ENCODE assay signal across 13 cellular contexts in genomic region chr5:132237670-132238069, GRCh38. TPM values are rescaled to one million over a fixed set of nuclear protein-coding genes. Genes with fewer than 3 reads are reported as not detected.
DNase-seq lines count a peak whose midpoint lies in the region; ATAC-seq, FAIRE-seq and TF ChIP-seq lines count a peak whose summit lies in the region.
"Had no signal": no experiment of that assay in that cellular context is flagged by ENCODE, and none has a peak within 500 bp of the region (broad histone marks: within the 10 kb centered on the region; RNA-seq: fewer than 3 reads in every experiment).

No MANE protein-coding gene starts in this region.

- no peaks in the 10 kb centered on the region for H3K36me3 ChIP-seq in RWPE2 (ENCODE audit: low read depth)
- H3K36me3 ChIP-seq in small intestine (ENCODE audit: control insufficient read depth in 2 of 2, insufficient read depth in 2 of 2, low read length in 2 of 2), result no peaks in the 10 kb centered on the region
- no peaks in the 10 kb centered on the region for H3K36me3 ChIP-seq in breast epithelium

- H3K4me3 Mint-ChIP-seq in H9, result no peak overlapping the region
- H3K4me3 Mint-ChIP-seq in activated naive CD4-positive, alpha-beta T cell treated with anti-CD3 and anti-CD28 coated beads for 36 hours, result no peak overlapping the region
- H3K4me3 Mint-ChIP-seq: HFFc6 had no signal

- H2AFZ ChIP-seq in H9 (ENCODE audit: low read length), result no peak overlapping the region

- peaks cover under 1 to 2% of the 10 kb centered on the region in 2 experiments; a peak in 3 of 5 replicates for H3K9me3 Mint-ChIP-seq in H9
- H3K9me3 Mint-ChIP-seq in activated naive CD4-positive, alpha-beta T cell treated with anti-CD3 and anti-CD28 coated beads for 36 hours, result peaks cover 5% of the 10 kb centered on the region
- H3K9me3 Mint-ChIP-seq: HFFc6 had no signal

- no peak overlapping the region for H3K14ac ChIP-seq in H9 (ENCODE audit: insufficient read depth, low read length)

- H4K8ac ChIP-seq in H9 (replicated peaks; ENCODE audit: insufficient read length, low read depth, low read length), result no peak overlapping the region

- no peaks in the 10 kb centered on the region for H3K36me3 Mint-ChIP-seq in H9 (ENCODE audit: insufficient read depth in 1 of 3, low read depth in 3 of 3)
- H3K36me3 Mint-ChIP-seq in activated naive CD4-positive, alpha-beta T cell treated with anti-CD3 and anti-CD28 coated beads for 36 hours (ENCODE audit: low read depth), result no peaks in the 10 kb centered on the region

- H3K79me2 ChIP-seq in H9 (ENCODE audit: insufficient read depth, low read length), result no peaks in the 10 kb centered on the region

- H2BK120ac ChIP-seq in H9 (ENCODE audit: low read depth, low read length, poor library complexity, severe bottlenecking), result no peak overlapping the region

- no peak overlapping the region for H3K27ac Mint-ChIP-seq in H9
- no peak overlapping the region for H3K27ac Mint-ChIP-seq in activated naive CD4-positive, alpha-beta T cell treated with anti-CD3 and anti-CD28 coated beads for 36 hours

- H3K4me1 ChIP-seq in H9 (ENCODE audit: insufficient read depth, low read length) (no peaks in the 10 kb centered on the region), RWPE2 (ENCODE audit: insufficient read depth, poor library complexity, severe bottlenecking) (no peaks in the 10 kb centered on the region), small intestine (ENCODE audit: control insufficient read depth in 2 of 2, insufficient read depth in 1 of 2, low read depth in 1 of 2, low read length in 1 of 2) (no peaks in the 10 kb centered on the region), breast epithelium (no peaks in the 10 kb centered on the region)

- H3T11ph ChIP-seq in H9 (ENCODE audit: low read length), result no peak overlapping the region

- no peak overlapping the region for H2BK12ac ChIP-seq in H9 (ENCODE audit: insufficient read length, low read depth, low read length)

- no peak for FAIRE-seq in small intestine (lab: Jason Lieb, UNC)
- FAIRE-seq: D721Med, RCC 7860 had no signal

- no peak overlapping the region for H4K91ac ChIP-seq in H9 (ENCODE audit: insufficient read length, low read depth, low read length)

- intact Hi-C loops in left colon (cut with DNase I, micrococcal nuclease), result no loop called here
- intact Hi-C loops in breast epithelium (cut with DNase I; ENCODE audit: low total_unique reads), result no loop called here
- intact Hi-C loops in activated naive CD4-positive, alpha-beta T cell treated with anti-CD3 and anti-CD28 coated beads for 36 hours (cut with micrococcal nuclease), result loop anchor here (1.0 to 5.0 kb wide), 4 partner anchors 35 to 264 kb away; partner anchors contain the start of gene SLC22A5

- H2BK5ac ChIP-seq in H9 (ENCODE audit: insufficient read length, low read length), result no peak overlapping the region

- no peak overlapping the region for H3K23ac ChIP-seq in H9 (ENCODE audit: insufficient read length, low read depth, low read length)

- no peak overlapping the region for H3K9ac ChIP-seq in H9 (ENCODE audit: extremely low read depth, insufficient read length, low read length)

- H3K27me3 Mint-ChIP-seq in H9 (ENCODE audit: low read depth), result peaks cover 6% of the 10 kb centered on the region
- peaks cover 4% of the 10 kb centered on the region for H3K27me3 Mint-ChIP-seq in activated naive CD4-positive, alpha-beta T cell treated with anti-CD3 and anti-CD28 coated beads for 36 hours (ENCODE audit: low read depth)

- H3K4me2 ChIP-seq in H9 (ENCODE audit: insufficient read depth, insufficient read length, low read length), result no peak overlapping the region

- no peaks in the 10 kb centered on the region for H3K4me1 Mint-ChIP-seq in H9
- H3K4me1 Mint-ChIP-seq in activated naive CD4-positive, alpha-beta T cell treated with anti-CD3 and anti-CD28 coated beads for 36 hours (ENCODE audit: low read depth), result no peaks in the 10 kb centered on the region
- H3K4me1 Mint-ChIP-seq: CD4-positive, alpha-beta memory T cell had no signal

- DNase-seq in H9, result peak; percentile 19
- peak; percentile 22 for DNase-seq in RWPE2 (ENCODE audit: low spot score)
- DNase-seq in left colon, result peak in 1 of 2 donors; percentile 4
- DNase-seq in small intestine, result peak; percentile 71
- DNase-seq in breast epithelium (ENCODE audit: low spot score in 2 of 2), result no peak
- no peak for DNase-seq in kidney tubule cell (ENCODE audit: low spot score)
- no peak for DNase-seq in activated naive CD4-positive, alpha-beta T cell treated with anti-CD3 and anti-CD28 coated beads for 36 hours
- DNase-seq: GF-D8, SHP77 treated with DMSO at 0.1 percent for 48 hours had no signal

- TF ChIP-seq CTCF in H9 (conservative IDR thresholded peaks at IDR 0.05) (no peak), RWPE2 (IDR thresholded peaks at IDR 0.05; ENCODE audit: poor library complexity, severe bottlenecking) (no peak), breast epithelium (IDR thresholded peaks at IDR 0.05) (no peak)

- H3K4me3 ChIP-seq in RWPE2 (ENCODE audit: severe bottlenecking) (no peak overlapping the region), small intestine (ENCODE audit: low read depth in 1 of 2, low read length in 2 of 2) (no peak overlapping the region), breast epithelium (no peak overlapping the region)

- no peak overlapping the region for H3K4ac ChIP-seq in H9 (ENCODE audit: low read depth, low read length)

- CTCF ChIA-PET in activated naive CD4-positive, alpha-beta T cell treated with anti-CD3 and anti-CD28 coated beads for 36 hours (lab: Charles Lee), result interaction anchor here (0.6 to 4.5 kb wide), 44 partner anchors 7 to 622 kb away, joined by 3 to 52 read pairs (median 5); partner anchors contain the start of genes P4HA2, PDLIM4 and SLC22A5

- no CpG with 5 or more reads among the region's 4 CpGs for WGBS in H9 (ENCODE audit: extremely low coverage, insufficient read length, low lambda C conversion rate)
- WGBS in small intestine, 3 donors, result 71 to 93% (median 74%) methylated on average over 4 of the region's 4 CpGs

- no peak for TF ChIP-seq POLR2A in breast epithelium (IDR thresholded peaks at IDR 0.05)

- H4K20me1 ChIP-seq in H9 (ENCODE audit: control insufficient read depth, insufficient read depth, insufficient read length), result no peaks in the 10 kb centered on the region

- H3K23me2 ChIP-seq in H9 (ENCODE audit: insufficient read length, low read depth, low read length, poor library complexity, severe bottlenecking), result no peaks in the 10 kb centered on the region

- H4K5ac ChIP-seq in H9 (ENCODE audit: insufficient read length, low read depth, low read length), result no peak overlapping the region

- H3K27ac ChIP-seq in H9 (ENCODE audit: insufficient read length, low read depth, low read length) (no peak overlapping the region), RWPE2 (ENCODE audit: poor library complexity, severe bottlenecking) (no peak overlapping the region), small intestine (ENCODE audit: low read depth in 1 of 2, low read length in 1 of 2) (no peak overlapping the region), breast epithelium (no peak overlapping the region)

- no peak for ATAC-seq in RWPE2 (ENCODE audit: low read depth)
- ATAC-seq in left colon, result peak; percentile 30

- H2BK20ac ChIP-seq in H9 (ENCODE audit: low read depth, low read length, poor library complexity, severe bottlenecking), result no peak overlapping the region

- H2AK5ac ChIP-seq in H9 (ENCODE audit: insufficient read length, low read length), result no peak overlapping the region

- no peaks in the 10 kb centered on the region for H3K9me3 ChIP-seq in H9 (ENCODE audit: control insufficient read depth, low read depth, low read length)
- H3K9me3 ChIP-seq in RWPE2 (ENCODE audit: severe bottlenecking), result no peaks in the 10 kb centered on the region
- H3K9me3 ChIP-seq in small intestine (ENCODE audit: control insufficient read depth, low read depth), result no peaks in the 10 kb centered on the region
- H3K9me3 ChIP-seq in breast epithelium, result no peaks in the 10 kb centered on the region

- H3K56ac ChIP-seq in H9 (ENCODE audit: insufficient read length, low read depth, low read length), result no peak overlapping the region

- no peaks in the 10 kb centered on the region for H3K27me3 ChIP-seq in H9 (ENCODE audit: insufficient read depth, low read length)
- no peaks in the 10 kb centered on the region for H3K27me3 ChIP-seq in RWPE2 (ENCODE audit: insufficient read depth, poor library complexity, severe bottlenecking)
- H3K27me3 ChIP-seq in small intestine (ENCODE audit: control insufficient read depth in 2 of 2, insufficient read depth in 2 of 2, low read length in 2 of 2), result no peaks in the 10 kb centered on the region
- H3K27me3 ChIP-seq in breast epithelium, result no peaks in the 10 kb centered on the region

- H3K79me1 ChIP-seq in H9 (ENCODE audit: insufficient read depth, low read depth, low read length, poor library complexity, severe bottlenecking), result no peaks in the 10 kb centered on the region

- no peak overlapping the region for H3K18ac ChIP-seq in H9 (ENCODE audit: insufficient read length, low read depth, low read length)

- H2BK15ac ChIP-seq in H9 (ENCODE audit: low read depth, low read length), result no peak overlapping the region

RNA-seq across cellular contexts. Expression of gene P4HA2, which starts 10.0 kb away (rescaled TPM):
- 15.1 and 15.3 TPM in 2 replicates for total RNA-seq in H9 (2021)
- total RNA-seq in left colon, result 10 to 100 TPM; 56.7 to 69.4 TPM
- polyA plus RNA-seq in small intestine, result 10 to 100 TPM; 15.7 to 24.8 (median 19.1) TPM
- 10 to 100 TPM; 21.8 to 34.8 (median 26.2) TPM for total RNA-seq in breast epithelium
- under 1 TPM; 0.47 to 0.74 TPM for total RNA-seq in activated naive CD4-positive, alpha-beta T cell treated with anti-CD3 and anti-CD28 coated beads for 36 hours

RNA-seq across cellular contexts. Expression of gene PDLIM4, which starts 19.8 kb away (rescaled TPM):
- total RNA-seq in H9 (2021) (7.6 and 12.2 TPM in 2 replicates), left colon (10 to 100 TPM in 1 of 2 donors, 1 to 10 TPM in 1; 1.5 to 11.9 TPM), breast epithelium (100 to 1,000 TPM in 1 of 3 donors, 10 to 100 TPM in 1, 1 to 10 TPM in 1; 9.0 to 102 (median 71.4) TPM)
- polyA plus RNA-seq in small intestine, result 10 to 100 TPM in 1 of 3 donors, 1 to 10 TPM in 2; 2.5 to 14.2 (median 5.9) TPM
- not detected for total RNA-seq in activated naive CD4-positive, alpha-beta T cell treated with anti-CD3 and anti-CD28 coated beads for 36 hours
- total RNA-seq: CD4-positive, alpha-beta memory T cell had no signal
- polyA plus RNA-seq: CD4-positive, alpha-beta memory T cell had no signal

RNA-seq across cellular contexts. Expression of gene SLC22A4, which starts 56.5 kb away (rescaled TPM):
- 0.70 and 0.72 TPM in 2 replicates for total RNA-seq in H9 (2021)
- 1 to 10 TPM; 3.8 to 7.3 TPM for total RNA-seq in left colon
- polyA plus RNA-seq in small intestine, result 1 to 10 TPM; 1.5 to 5.7 (median 4.2) TPM
- total RNA-seq in breast epithelium, result 1 to 10 TPM; 1.3 to 4.5 (median 2.3) TPM
- 1 to 10 TPM; 1.9 to 2.0 TPM for total RNA-seq in activated naive CD4-positive, alpha-beta T cell treated with anti-CD3 and anti-CD28 coated beads for 36 hours
- polyA plus RNA-seq: CD4-positive, alpha-beta memory T cell had no signal

Comparison
In these comparisons a context has a peak if more than half of its experiments do, and no peak if none do; other contexts are left out.
1. DNase-seq: peak in H9 (single experiment), RWPE2 (single experiment) and small intestine (single experiment); none in breast epithelium (0 of 2), kidney tubule cell (single experiment) and activated naive CD4-positive, alpha-beta T cell treated with anti-CD3 and anti-CD28 coated beads for 36 hours (single experiment).